ENCODE assay signal across 1 cellular context in the genomic region with DNA sequence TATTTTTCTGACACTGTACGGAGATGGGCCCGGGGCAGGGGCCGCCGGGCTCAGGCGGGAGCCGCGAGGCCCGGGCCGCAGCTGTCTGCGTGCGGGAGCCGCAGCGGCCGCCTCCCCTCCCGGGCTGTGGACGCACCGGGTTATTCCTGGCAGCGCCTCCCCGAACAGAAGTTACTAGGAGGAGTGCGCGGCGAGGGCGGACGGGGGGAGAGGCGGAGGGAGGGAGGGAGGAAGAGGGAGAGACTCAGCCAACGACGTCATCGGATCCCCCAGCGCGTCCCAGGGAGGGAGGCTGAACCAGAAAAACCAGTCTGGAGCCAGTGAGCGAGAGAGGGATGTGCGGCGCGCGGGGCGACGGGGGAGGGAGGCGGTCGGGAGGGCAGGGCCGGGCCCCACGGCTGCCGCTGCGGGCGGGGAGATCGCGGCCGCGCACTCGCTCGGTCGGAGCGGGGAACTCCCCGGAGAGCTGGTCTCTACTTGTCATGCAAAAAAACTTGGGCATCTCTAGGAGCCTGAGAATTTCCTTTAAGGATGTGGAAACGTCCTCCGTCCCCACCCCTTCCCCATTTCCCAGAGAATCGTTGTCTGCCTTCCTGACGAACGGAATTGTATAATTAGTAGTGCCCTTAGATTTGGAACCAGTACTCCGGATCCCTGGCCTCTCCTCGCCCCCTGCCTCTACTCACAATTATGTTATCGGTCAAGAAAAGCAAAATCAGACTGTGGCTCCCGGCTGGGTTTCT.
TF ChIP-seq lines count a peak whose summit lies in the region.

No MANE protein-coding gene starts in this region.

TF ChIP-seq in K562, 482 proteins besides CTCF, POLR2A, EP300 and RAD21 (continued from another document and continues in another):
- TF ChIP-seq, protein P1, sequence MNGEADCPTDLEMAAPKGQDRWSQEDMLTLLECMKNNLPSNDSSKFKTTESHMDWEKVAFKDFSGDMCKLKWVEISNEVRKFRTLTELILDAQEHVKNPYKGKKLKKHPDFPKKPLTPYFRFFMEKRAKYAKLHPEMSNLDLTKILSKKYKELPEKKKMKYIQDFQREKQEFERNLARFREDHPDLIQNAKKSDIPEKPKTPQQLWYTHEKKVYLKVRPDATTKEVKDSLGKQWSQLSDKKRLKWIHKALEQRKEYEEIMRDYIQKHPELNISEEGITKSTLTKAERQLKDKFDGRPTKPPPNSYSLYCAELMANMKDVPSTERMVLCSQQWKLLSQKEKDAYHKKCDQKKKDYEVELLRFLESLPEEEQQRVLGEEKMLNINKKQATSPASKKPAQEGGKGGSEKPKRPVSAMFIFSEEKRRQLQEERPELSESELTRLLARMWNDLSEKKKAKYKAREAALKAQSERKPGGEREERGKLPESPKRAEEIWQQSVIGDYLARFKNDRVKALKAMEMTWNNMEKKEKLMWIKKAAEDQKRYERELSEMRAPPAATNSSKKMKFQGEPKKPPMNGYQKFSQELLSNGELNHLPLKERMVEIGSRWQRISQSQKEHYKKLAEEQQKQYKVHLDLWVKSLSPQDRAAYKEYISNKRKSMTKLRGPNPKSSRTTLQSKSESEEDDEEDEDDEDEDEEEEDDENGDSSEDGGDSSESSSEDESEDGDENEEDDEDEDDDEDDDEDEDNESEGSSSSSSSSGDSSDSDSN (IDR thresholded peaks at IDR 0.05; ENCODE audit: borderline replicate concordance in 1 of 2, low read depth in 2 of 2, low read length in 2 of 2): no peak
- peak; percentile 47 to 79; a peak in 3 of 4 replicates for TF ChIP-seq MAZ (CRISPR knock-in tag; conservative IDR thresholded peaks at IDR 0.05 in 1 of 2, IDR thresholded peaks at IDR 0.05 in 1 of 2)
- no peak for TF ChIP-seq FOSL1 (tag; conservative IDR thresholded peaks at IDR 0.05)
- TF ChIP-seq MLX (CRISPR knock-in tag; conservative IDR thresholded peaks at IDR 0.05): no peak
- no peak for TF ChIP-seq DNMT1 (IDR thresholded peaks at IDR 0.05)
- TF ChIP-seq HNRNPK (IDR thresholded peaks at IDR 0.05; ENCODE audit: low read depth, low read length, poor library complexity, severe bottlenecking): no peak
- no peak for TF ChIP-seq XRCC4 (IDR thresholded peaks at IDR 0.05; ENCODE audit: extremely low read depth, insufficient read depth, insufficient read length)
- no peak for TF ChIP-seq ATF1 (CRISPR knock-in tag; IDR thresholded peaks at IDR 0.05)
- TF ChIP-seq ATF1 (tag; IDR thresholded peaks at IDR 0.05): peak; percentile 14; the same call in 1 of the 2 replicates
- no peak for TF ChIP-seq ZBTB17 (CRISPR knock-in tag; IDR thresholded peaks at IDR 0.05)
- no peak for TF ChIP-seq ZNF77 (CRISPR knock-in tag; IDR thresholded peaks at IDR 0.05)
- peak; percentile 42; the same call in 1 of the 2 replicates for TF ChIP-seq ZFX (CRISPR knock-in tag; IDR thresholded peaks at IDR 0.05)
- TF ChIP-seq U2AF2 (optimal IDR thresholded peaks at IDR 0.05; ENCODE audit: low read depth, low read length): no peak
- 0 out of 2 replicates have a peak, but pooled peaks have one; percentile 20 for TF ChIP-seq CXXC5 (CRISPR knock-in tag; IDR thresholded peaks at IDR 0.05)
- TF ChIP-seq, protein P2, sequence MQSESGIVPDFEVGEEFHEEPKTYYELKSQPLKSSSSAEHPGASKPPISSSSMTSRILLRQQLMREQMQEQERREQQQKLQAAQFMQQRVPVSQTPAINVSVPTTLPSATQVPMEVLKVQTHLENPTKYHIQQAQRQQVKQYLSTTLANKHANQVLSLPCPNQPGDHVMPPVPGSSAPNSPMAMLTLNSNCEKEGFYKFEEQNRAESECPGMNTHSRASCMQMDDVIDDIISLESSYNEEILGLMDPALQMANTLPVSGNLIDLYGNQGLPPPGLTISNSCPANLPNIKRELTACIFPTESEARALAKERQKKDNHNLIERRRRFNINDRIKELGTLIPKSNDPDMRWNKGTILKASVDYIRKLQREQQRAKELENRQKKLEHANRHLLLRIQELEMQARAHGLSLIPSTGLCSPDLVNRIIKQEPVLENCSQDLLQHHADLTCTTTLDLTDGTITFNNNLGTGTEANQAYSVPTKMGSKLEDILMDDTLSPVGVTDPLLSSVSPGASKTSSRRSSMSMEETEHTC (IDR thresholded peaks at IDR 0.05): no peak
- TF ChIP-seq MLLT1 (IDR thresholded peaks at IDR 0.05): no peak
- no peak for TF ChIP-seq RBBP5 (IDR thresholded peaks at IDR 0.05; ENCODE audit: borderline replicate concordance, insufficient read depth, low read length, poor library complexity, severe bottlenecking)
- no peak for TF ChIP-seq TAF15 (IDR thresholded peaks at IDR 0.05; ENCODE audit: low read depth, low read length)
- no peak for TF ChIP-seq ZEB2 (IDR thresholded peaks at IDR 0.05)
- TF ChIP-seq, protein P3, sequence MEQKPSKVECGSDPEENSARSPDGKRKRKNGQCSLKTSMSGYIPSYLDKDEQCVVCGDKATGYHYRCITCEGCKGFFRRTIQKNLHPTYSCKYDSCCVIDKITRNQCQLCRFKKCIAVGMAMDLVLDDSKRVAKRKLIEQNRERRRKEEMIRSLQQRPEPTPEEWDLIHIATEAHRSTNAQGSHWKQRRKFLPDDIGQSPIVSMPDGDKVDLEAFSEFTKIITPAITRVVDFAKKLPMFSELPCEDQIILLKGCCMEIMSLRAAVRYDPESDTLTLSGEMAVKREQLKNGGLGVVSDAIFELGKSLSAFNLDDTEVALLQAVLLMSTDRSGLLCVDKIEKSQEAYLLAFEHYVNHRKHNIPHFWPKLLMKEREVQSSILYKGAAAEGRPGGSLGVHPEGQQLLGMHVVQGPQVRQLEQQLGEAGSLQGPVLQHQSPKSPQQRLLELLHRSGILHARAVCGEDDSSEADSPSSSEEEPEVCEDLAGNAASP (IDR thresholded peaks at IDR 0.05): no peak
- no peak for TF ChIP-seq ZBTB8A (IDR thresholded peaks at IDR 0.05; ENCODE audit: partially characterized antibody)
- TF ChIP-seq, protein P4, sequence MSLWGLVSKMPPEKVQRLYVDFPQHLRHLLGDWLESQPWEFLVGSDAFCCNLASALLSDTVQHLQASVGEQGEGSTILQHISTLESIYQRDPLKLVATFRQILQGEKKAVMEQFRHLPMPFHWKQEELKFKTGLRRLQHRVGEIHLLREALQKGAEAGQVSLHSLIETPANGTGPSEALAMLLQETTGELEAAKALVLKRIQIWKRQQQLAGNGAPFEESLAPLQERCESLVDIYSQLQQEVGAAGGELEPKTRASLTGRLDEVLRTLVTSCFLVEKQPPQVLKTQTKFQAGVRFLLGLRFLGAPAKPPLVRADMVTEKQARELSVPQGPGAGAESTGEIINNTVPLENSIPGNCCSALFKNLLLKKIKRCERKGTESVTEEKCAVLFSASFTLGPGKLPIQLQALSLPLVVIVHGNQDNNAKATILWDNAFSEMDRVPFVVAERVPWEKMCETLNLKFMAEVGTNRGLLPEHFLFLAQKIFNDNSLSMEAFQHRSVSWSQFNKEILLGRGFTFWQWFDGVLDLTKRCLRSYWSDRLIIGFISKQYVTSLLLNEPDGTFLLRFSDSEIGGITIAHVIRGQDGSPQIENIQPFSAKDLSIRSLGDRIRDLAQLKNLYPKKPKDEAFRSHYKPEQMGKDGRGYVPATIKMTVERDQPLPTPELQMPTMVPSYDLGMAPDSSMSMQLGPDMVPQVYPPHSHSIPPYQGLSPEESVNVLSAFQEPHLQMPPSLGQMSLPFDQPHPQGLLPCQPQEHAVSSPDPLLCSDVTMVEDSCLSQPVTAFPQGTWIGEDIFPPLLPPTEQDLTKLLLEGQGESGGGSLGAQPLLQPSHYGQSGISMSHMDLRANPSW (CRISPR knock-in tag; IDR thresholded peaks at IDR 0.05): no peak
- TF ChIP-seq EGR1 (conservative IDR thresholded peaks at IDR 0.05): no peak
- no peak for TF ChIP-seq POU5F1 (IDR thresholded peaks at IDR 0.05; ENCODE audit: borderline replicate concordance, low read depth, low read length, partially characterized antibody)
- TF ChIP-seq ARID3A (IDR thresholded peaks at IDR 0.05; ENCODE audit: borderline replicate concordance, low read depth, low read length): no peak
- no peak for TF ChIP-seq AFF4 (CRISPR knock-in tag; IDR thresholded peaks at IDR 0.05)
- no peak for TF ChIP-seq ZFP36 (IDR thresholded peaks at IDR 0.05; ENCODE audit: low read depth, low read length, partially characterized antibody)
- no peak for TF ChIP-seq MBD1 (CRISPR knock-in tag; IDR thresholded peaks at IDR 0.05)
- TF ChIP-seq BRF1 (IDR thresholded peaks at IDR 0.05; ENCODE audit: borderline replicate concordance, extremely low read depth, insufficient read length): no peak
- TF ChIP-seq, protein P5, sequence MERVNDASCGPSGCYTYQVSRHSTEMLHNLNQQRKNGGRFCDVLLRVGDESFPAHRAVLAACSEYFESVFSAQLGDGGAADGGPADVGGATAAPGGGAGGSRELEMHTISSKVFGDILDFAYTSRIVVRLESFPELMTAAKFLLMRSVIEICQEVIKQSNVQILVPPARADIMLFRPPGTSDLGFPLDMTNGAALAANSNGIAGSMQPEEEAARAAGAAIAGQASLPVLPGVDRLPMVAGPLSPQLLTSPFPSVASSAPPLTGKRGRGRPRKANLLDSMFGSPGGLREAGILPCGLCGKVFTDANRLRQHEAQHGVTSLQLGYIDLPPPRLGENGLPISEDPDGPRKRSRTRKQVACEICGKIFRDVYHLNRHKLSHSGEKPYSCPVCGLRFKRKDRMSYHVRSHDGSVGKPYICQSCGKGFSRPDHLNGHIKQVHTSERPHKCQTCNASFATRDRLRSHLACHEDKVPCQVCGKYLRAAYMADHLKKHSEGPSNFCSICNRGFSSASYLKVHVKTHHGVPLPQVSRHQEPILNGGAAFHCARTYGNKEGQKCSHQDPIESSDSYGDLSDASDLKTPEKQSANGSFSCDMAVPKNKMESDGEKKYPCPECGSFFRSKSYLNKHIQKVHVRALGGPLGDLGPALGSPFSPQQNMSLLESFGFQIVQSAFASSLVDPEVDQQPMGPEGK (CRISPR knock-in tag; IDR thresholded peaks at IDR 0.05; ENCODE audit: borderline replicate concordance): no peak
